In the genomic region with DNA sequence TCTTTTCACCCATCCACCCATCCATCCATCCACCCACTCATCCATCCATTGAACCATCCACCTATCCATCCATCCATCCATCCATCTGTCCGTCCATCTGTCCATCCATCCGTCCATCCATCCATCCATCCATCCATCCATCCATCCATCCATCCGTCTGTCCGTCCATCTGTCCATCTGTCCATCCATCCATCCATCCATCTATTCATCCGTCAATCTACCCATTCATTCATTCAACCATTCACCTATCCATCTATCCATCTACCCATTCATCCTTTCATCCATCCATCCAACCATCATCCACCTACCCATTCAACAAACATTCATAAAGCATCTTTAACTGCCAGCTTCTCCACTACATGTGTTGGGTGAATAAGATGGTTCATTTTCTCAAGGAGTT, we compare ENCODE assay signal across 31 cellular contexts. TPM values are rescaled to one million over a fixed set of nuclear protein-coding genes. Genes with fewer than 3 reads are reported as not detected.
DNase-seq lines count a peak whose midpoint lies in the region; ATAC-seq, FAIRE-seq and TF ChIP-seq lines count a peak whose summit lies in the region.
"Had no signal": no experiment of that assay in that cellular context is flagged by ENCODE, and none has a peak within 500 bp of the region (broad histone marks: within the 10 kb centered on the region; RNA-seq: fewer than 3 reads in every experiment).

No MANE protein-coding gene starts in this region.

- peak overlapping the region; percentile 5 for H3K4me3 Mint-ChIP-seq in neural progenitor cell
- no peak overlapping the region for H3K4me3 Mint-ChIP-seq in stimulated activated naive B cell treated with anti-CD40 and anti-IgM and Interleukin-4, amounts not matched to agents 10 μg/mL and 1 μg/mL and 100 μg/mL, for 72 hours
- H3K4me3 Mint-ChIP-seq: CD14-positive monocyte; CD4-positive, CD25-positive, alpha-beta regulatory T cell; CD8-positive, alpha-beta memory T cell had no signal

- H4K8ac ChIP-seq in IMR-90 (ENCODE audit: low read depth in 2 of 2, low read length in 2 of 2): no peak overlapping the region

- no peaks in the 10 kb centered on the region for H3K36me3 Mint-ChIP-seq in neural progenitor cell
- no peaks in the 10 kb centered on the region for H3K36me3 Mint-ChIP-seq in stimulated activated naive B cell treated with anti-CD40 and anti-IgM and Interleukin-4, amounts not matched to agents 10 μg/mL and 1 μg/mL and 100 μg/mL, for 72 hours
- H3K36me3 Mint-ChIP-seq: CD14-positive monocyte; CD4-positive, alpha-beta memory T cell; CD4-positive, CD25-positive, alpha-beta regulatory T cell; CD8-positive, alpha-beta memory T cell had no signal

- no peaks in the 10 kb centered on the region for H3K9me1 ChIP-seq in IMR-90 (ENCODE audit: insufficient read depth, low read length)

- H3K27me3 ChIP-seq in IMR-90 (ENCODE audit: control insufficient read depth, insufficient read depth, low read length) (no peaks in the 10 kb centered on the region), neural progenitor cell (peaks cover 10% of the 10 kb centered on the region)
- H3K27me3 ChIP-seq: BE2C, BLaER1 had no signal

- H2AFZ ChIP-seq in IMR-90 (replicated peaks; ENCODE audit: low read length, poor library complexity) (no peak overlapping the region), neural progenitor cell (replicated peaks) (no peak overlapping the region)

- peak overlapping the region; percentile 56 for H2BK5ac ChIP-seq in IMR-90 (ENCODE audit: low read depth, low read length, poor library complexity, severe bottlenecking)

- no peak for DNase-seq in IMR-90
- DNase-seq in neural progenitor cell (ENCODE audit: low spot score): no peak
- no peak for DNase-seq in stimulated activated naive B cell treated with anti-CD40 and anti-IgM and Interleukin-4, amounts not matched to agents 10 μg/mL and 1 μg/mL and 100 μg/mL, for 72 hours
- DNase-seq in left colon: no peak
- DNase-seq in GM12892 (ENCODE audit: insufficient read length): no peak
- DNase-seq: 8988T; ACHN; BE2C; C1 segment of cervical spinal cord; CD4-positive, alpha-beta memory T cell; CD4-positive, CD25-positive, alpha-beta regulatory T cell; CD8-positive, alpha-beta memory T cell; COR-L47; DMS 273 treated with DMSO at 0.1 percent for 48 hours; DMS153; DMS53; DMS79; DND-41; EL; GDM1 had no signal

- no TSS peak for BruUV-seq in IMR-90 (replicated peaks; lab: Mats Ljungman, UMichigan)

- no peak overlapping the region for H2BK15ac ChIP-seq in IMR-90 (ENCODE audit: low read depth, low read length)

- H3K4me3 ChIP-seq in HEK293 (ENCODE audit: low read depth, low read length): no peak overlapping the region
- H3K4me3 ChIP-seq in IMR-90 (ENCODE audit: insufficient read depth, low read depth, low read length): no peak overlapping the region
- no peak overlapping the region for H3K4me3 ChIP-seq in neural progenitor cell
- H3K4me3 ChIP-seq: BLaER1, GM12878 had no signal

- H3K36me3 ChIP-seq in HEK293 (ENCODE audit: control insufficient read depth in 2 of 2, insufficient read depth in 1 of 2, low read length in 2 of 2) (no peaks in the 10 kb centered on the region), IMR-90 (ENCODE audit: control insufficient read depth, insufficient read depth, low read length) (no peaks in the 10 kb centered on the region), neural progenitor cell (no peaks in the 10 kb centered on the region)
- H3K36me3 ChIP-seq: BE2C, BLaER1 had no signal

- H2AK5ac ChIP-seq in IMR-90 (ENCODE audit: low read depth, low read length): no peak overlapping the region

- H3K27ac ChIP-seq in HEK293 (ENCODE audit: extremely low read depth, low read depth, low read length) (no peak overlapping the region), IMR-90 (ENCODE audit: insufficient read depth, low read length) (no peak overlapping the region), neural progenitor cell (no peak overlapping the region)
- H3K27ac ChIP-seq: BLaER1 had no signal

- no peaks in the 10 kb centered on the region for H3K9me3 ChIP-seq in HEK293 (ENCODE audit: control insufficient read depth, insufficient read depth, low read depth, low read length)
- 0 out of 2 replicates have a peak, but pooled peaks cover 2% of the 10 kb centered on the region for H3K9me3 ChIP-seq in IMR-90 (ENCODE audit: control insufficient read depth, insufficient read depth, low read length)
- H3K9me3 ChIP-seq in neural progenitor cell (ENCODE audit: low read depth): no peaks in the 10 kb centered on the region
- H3K9me3 ChIP-seq: BE2C, BLaER1 had no signal

- intact Hi-C loops in IMR-90 (cut with micrococcal nuclease) (no loop called here), left colon (cut with DNase I, micrococcal nuclease) (no loop called here)

- POLR2A ChIA-PET in HEK293 (lab: Yijun Ruan, JAX) (no interaction called here), IMR-90 (lab: Charles Lee; ENCODE audit: unreplicated experiment) (no interaction called here)

- H2AK9ac ChIP-seq in IMR-90 (replicated peaks; ENCODE audit: low read depth, low read length, poor library complexity): no peak overlapping the region

- no peak overlapping the region for H3K4me2 ChIP-seq in IMR-90 (ENCODE audit: low read depth, low read length)
- no peak overlapping the region for H3K4me2 ChIP-seq in neural progenitor cell
- H3K4me2 ChIP-seq: BLaER1 had no signal

- no peaks in the 10 kb centered on the region for H3K4me1 Mint-ChIP-seq in neural progenitor cell
- peaks cover 0 to 3% of the 10 kb centered on the region in 2 donors for H3K4me1 Mint-ChIP-seq in stimulated activated naive B cell treated with anti-CD40 and anti-IgM and Interleukin-4, amounts not matched to agents 10 μg/mL and 1 μg/mL and 100 μg/mL, for 72 hours
- H3K4me1 Mint-ChIP-seq: CD14-positive monocyte; CD4-positive, CD25-positive, alpha-beta regulatory T cell; CD8-positive, alpha-beta memory T cell had no signal

- no peak overlapping the region for H2BK120ac ChIP-seq in IMR-90 (ENCODE audit: low read depth, low read length)

- CTCF ChIA-PET in HEK293 (lab: Yijun Ruan, JAX) (interaction anchor here (0.6 to 4.7 kb wide), 10 partner anchors 10 to 787 kb away, joined by 3 to 101 read pairs (median 4); no protein-coding TSS in a partner anchor), IMR-90 (lab: Yijun Ruan, JAX) (interaction anchor here (1.2 kb wide), 1 partner anchor 391 kb away, joined by 3 read pairs; no protein-coding TSS in a partner anchor)

- no peak for ATAC-seq in IMR-90 (ENCODE audit: low read depth)
- ATAC-seq in stimulated activated naive B cell treated with anti-CD40 and anti-IgM and Interleukin-4, amounts not matched to agents 10 μg/mL and 1 μg/mL and 100 μg/mL, for 72 hours (replicated peaks): no peak
- ATAC-seq in left colon: no peak
- no peak for ATAC-seq in HG03571 (IDR thresholded peaks at IDR 0.05; ENCODE audit: unreplicated experiment)
- ATAC-seq: GM12878 had no signal

- H4K91ac ChIP-seq in IMR-90 (ENCODE audit: insufficient read depth, low read depth, low read length): no peak overlapping the region

- H3K79me2 ChIP-seq in neural progenitor cell (ENCODE audit: low read depth): no peaks in the 10 kb centered on the region

- no peak overlapping the region for H3K4ac ChIP-seq in IMR-90 (ENCODE audit: low read depth, low read length)

- in situ Hi-C loops in IMR-90 (cut with MboI; ENCODE audit: low sequenced_read_pairs): no loop called here

- 44 to 100% methylated on average over 1 to 5 of the region's 5 CpGs for WGBS in IMR-90 (ENCODE audit: extremely low coverage in 2 of 2, insufficient read length in 1 of 2), 2 experiments

- H3K79me1 ChIP-seq in IMR-90 (ENCODE audit: low read depth in 1 of 2, low read length in 2 of 2): no peaks in the 10 kb centered on the region

- TF ChIP-seq RAD21 in IMR-90 (IDR thresholded peaks at IDR 0.05; ENCODE audit: low read length): no peak

- no peak overlapping the region for H3K9ac ChIP-seq in IMR-90 (ENCODE audit: low read depth, low read length)
- no peak overlapping the region for H3K9ac ChIP-seq in neural progenitor cell
- H3K9ac ChIP-seq: BLaER1 had no signal

- H4K20me1 ChIP-seq in IMR-90 (ENCODE audit: insufficient read depth, low read length): no peaks in the 10 kb centered on the region
- H4K20me1 ChIP-seq in neural progenitor cell (ENCODE audit: low read depth): no peaks in the 10 kb centered on the region
- H4K20me1 ChIP-seq: BLaER1 had no signal

- TF ChIP-seq CTCF in HEK293 (tag by site-specific recombination; IDR thresholded peaks at IDR 0.05) (no peak), IMR-90 (conservative IDR thresholded peaks at IDR 0.05; ENCODE audit: low read depth, low read length) (no peak), neural progenitor cell (IDR thresholded peaks at IDR 0.05) (no peak)

- H3K4me1 ChIP-seq in HEK293 (ENCODE audit: control insufficient read depth, insufficient read depth, low read length) (no peaks in the 10 kb centered on the region), IMR-90 (ENCODE audit: control insufficient read depth, insufficient read depth, low read length) (no peaks in the 10 kb centered on the region), neural progenitor cell (no peaks in the 10 kb centered on the region)
- H3K4me1 ChIP-seq: BE2C, BLaER1 had no signal

- no peak for FAIRE-seq in GM12892 (lab: Jason Lieb, UNC)
- FAIRE-seq: A204.1, GM12878, GM19239 had no signal

- peaks cover 20% of the 10 kb centered on the region for H3K27me3 Mint-ChIP-seq in neural progenitor cell (ENCODE audit: insufficient read depth, low read depth)
- H3K27me3 Mint-ChIP-seq in stimulated activated naive B cell treated with anti-CD40 and anti-IgM and Interleukin-4, amounts not matched to agents 10 μg/mL and 1 μg/mL and 100 μg/mL, for 72 hours: peaks cover 17 to 19% of the 10 kb centered on the region in 2 donors

- no peak overlapping the region for H3K56ac ChIP-seq in IMR-90 (ENCODE audit: extremely low read depth, insufficient read depth, low read length)

- no peak overlapping the region for H2BK20ac ChIP-seq in IMR-90 (ENCODE audit: low read depth, low read length)

- no peak overlapping the region for H3K18ac ChIP-seq in IMR-90 (ENCODE audit: low read depth, low read length)

- no peak overlapping the region for H3K14ac ChIP-seq in IMR-90 (replicated peaks; ENCODE audit: low read depth, low read length)

- no peak overlapping the region for H4K5ac ChIP-seq in IMR-90 (ENCODE audit: low read depth, low read length)

- no peak for TF ChIP-seq POLR2A in IMR-90 (IDR thresholded peaks at IDR 0.05; ENCODE audit: low read depth, low read length)
- no peak for TF ChIP-seq POLR2A in GM12892 (IDR thresholded peaks at IDR 0.05; ENCODE audit: low read depth, low read length)

- H3F3A ChIP-seq in neural progenitor cell (ENCODE audit: low read depth): no peaks in the 10 kb centered on the region

- dilution Hi-C loops in IMR-90 (cut with HindIII; ENCODE audit: low sequenced_read_pairs, unreplicated experiment): no loop called here

- H3K9me3 Mint-ChIP-seq in neural progenitor cell: no peaks in the 10 kb centered on the region
- peaks cover 3 to 5% of the 10 kb centered on the region in 2 donors for H3K9me3 Mint-ChIP-seq in stimulated activated naive B cell treated with anti-CD40 and anti-IgM and Interleukin-4, amounts not matched to agents 10 μg/mL and 1 μg/mL and 100 μg/mL, for 72 hours
- H3K9me3 Mint-ChIP-seq: CD14-positive monocyte had no signal

- no peak overlapping the region for H3K23ac ChIP-seq in IMR-90 (ENCODE audit: low read depth, low read length)

- H3K27ac Mint-ChIP-seq in neural progenitor cell: no peak overlapping the region
- peak overlapping the region; percentile 11 for H3K27ac Mint-ChIP-seq in stimulated activated naive B cell treated with anti-CD40 and anti-IgM and Interleukin-4, amounts not matched to agents 10 μg/mL and 1 μg/mL and 100 μg/mL, for 72 hours
- H3K27ac Mint-ChIP-seq: CD14-positive monocyte; CD4-positive, alpha-beta memory T cell; CD4-positive, CD25-positive, alpha-beta regulatory T cell had no signal

RNA-seq across cellular contexts. Expression of gene GP2, which starts 28.9 kb away (rescaled TPM):
- total RNA-seq in IMR-90 (2012; rRNA removed) (not detected in 2 replicates), neural progenitor cell (ENCODE audit: low replicate concordance) (not detected in 2 replicates), left colon (1 to 10 TPM; 6.5 to 7.4 TPM)
- not detected in 2 replicates for polyA plus RNA-seq in IMR-90 (2012; rRNA removed)
- not detected in 2 replicates for polyA plus RNA-seq in IMR-90 (2012; cell fraction: cytosol; rRNA removed)
- not detected in 2 replicates for polyA plus RNA-seq in IMR-90 (2012; cell fraction: nucleus; rRNA removed; ENCODE audit: low replicate concordance)
- polyA plus RNA-seq in GM12892 (2012; ENCODE audit: missing spikeins): not detected
- total RNA-seq: A673; CD4-positive, alpha-beta memory T cell; CD4-positive, CD25-positive, alpha-beta regulatory T cell; CD8-positive, alpha-beta memory T cell; Daoy; G401 had no signal
- polyA plus RNA-seq: AG04450; CD14-positive monocyte; CD4-positive, alpha-beta memory T cell; CD4-positive, CD25-positive, alpha-beta regulatory T cell; CD8-positive, alpha-beta memory T cell; GM12878 had no signal

RNA-seq across cellular contexts. Expression of gene UMOD, which starts 54.1 kb away (rescaled TPM):
- total RNA-seq in IMR-90 (2012; rRNA removed): not detected in 2 replicates
- polyA plus RNA-seq in IMR-90 (2012; rRNA removed): not detected in 2 replicates
- not detected in 2 replicates for polyA plus RNA-seq in IMR-90 (2012; cell fraction: cytosol; rRNA removed)
- not detected in 2 replicates for polyA plus RNA-seq in IMR-90 (2012; cell fraction: nucleus; rRNA removed; ENCODE audit: low replicate concordance)
- total RNA-seq in neural progenitor cell (ENCODE audit: low replicate concordance): not detected in 2 replicates
- total RNA-seq in left colon: not detected
- polyA plus RNA-seq in GM12892 (2012; ENCODE audit: missing spikeins): not detected
- total RNA-seq: A673; CD4-positive, alpha-beta memory T cell; CD4-positive, CD25-positive, alpha-beta regulatory T cell; CD8-positive, alpha-beta memory T cell; Daoy; G401; GM12878 had no signal
- polyA plus RNA-seq: AG04450; CD14-positive monocyte; CD4-positive, alpha-beta memory T cell; CD4-positive, CD25-positive, alpha-beta regulatory T cell; CD8-positive, alpha-beta memory T cell; GM12878 had no signal
